23 cellular contexts compared by ENCODE assay signal in genomic region chr17:40848583-40849235, GRCh38. TPM values are rescaled to one million over a fixed set of nuclear protein-coding genes. Genes with fewer than 3 reads are reported as not detected.
"Had no signal": no experiment of that assay in that cellular context is flagged by ENCODE, and none has a peak within 500 bp of the region (broad histone marks: within the 10 kb centered on the region; RNA-seq: fewer than 3 reads in every experiment).

No MANE protein-coding gene starts in this region.

- H2AFZ ChIP-seq: hepatocyte, neural progenitor cell had no signal

- H3K36me3 Mint-ChIP-seq: natural killer cell treated with Interleukin-12 subunit alpha and Interleukin-12 subunit beta and Interleukin-15 and Interleukin-18, amount 100 ng/mL, for 72 hours; neural progenitor cell had no signal

- H3K27me3 ChIP-seq: hepatocyte, ovary, right atrium auricular region, thyroid gland, upper lobe of right lung, vagina had no signal

- H3K4me2 ChIP-seq: hepatocyte, neural progenitor cell had no signal

- H3K4me3 ChIP-seq: hepatocyte, left ventricle myocardium inferior, lower lobe of right lung, neural progenitor cell, ovary, right atrium auricular region, thyroid gland, upper lobe of right lung, vagina had no signal

- H3K4me1 ChIP-seq: left ventricle myocardium inferior, lower lobe of right lung, right atrium auricular region, thyroid gland, upper lobe of right lung had no signal

- ATAC-seq: effector memory CD8-positive, alpha-beta T cell; left cardiac atrium; lower lobe of right lung; natural killer cell treated with Interleukin-12 subunit alpha and Interleukin-12 subunit beta and Interleukin-15 and Interleukin-18, amount 100 ng/mL, for 72 hours; upper lobe of right lung had no signal

- DNase-seq: effector memory CD8-positive, alpha-beta T cell; erythroblast; foreskin melanocyte; head of caudate nucleus; kidney; left cardiac atrium; left ventricle myocardium inferior; lower lobe of right lung; mesenchymal stem cell; midbrain; nucleus accumbens; ovary; small intestine; stimulated activated CD4-positive, alpha-beta T cell treated with anti-CD3 and anti-CD28 coated beads, Interleukin-12 subunit alpha, Interleukin-12 subunit beta, amount 100 ng/mL, for 4 hours; stimulated activated naive CD4-positive, alpha-beta T cell treated with Interleukin-2 at 50 U/mL for 16 hours; thyroid gland; upper lobe of right lung had no signal

- H3K36me3 ChIP-seq: left ventricle myocardium inferior, lower lobe of right lung, neural progenitor cell, ovary, right atrium auricular region, thyroid gland, upper lobe of right lung, vagina had no signal

- H3K9ac ChIP-seq: neural progenitor cell had no signal

- H3K9me3 ChIP-seq: left ventricle myocardium inferior, lower lobe of right lung, ovary, right atrium auricular region, thyroid gland, upper lobe of right lung, vagina had no signal

- H3K27ac Mint-ChIP-seq: effector memory CD8-positive, alpha-beta T cell; natural killer cell treated with Interleukin-12 subunit alpha and Interleukin-12 subunit beta and Interleukin-15 and Interleukin-18, amount 100 ng/mL, for 72 hours; neural progenitor cell had no signal

- H3K4me1 Mint-ChIP-seq: neural progenitor cell had no signal

- H3K79me2 ChIP-seq: hepatocyte had no signal

- H3K9me3 Mint-ChIP-seq: effector memory CD8-positive, alpha-beta T cell; natural killer cell treated with Interleukin-12 subunit alpha and Interleukin-12 subunit beta and Interleukin-15 and Interleukin-18, amount 100 ng/mL, for 72 hours; neural progenitor cell had no signal

- H3K27ac ChIP-seq: hepatocyte, left ventricle myocardium inferior, lower lobe of right lung, neural progenitor cell, ovary, right atrium auricular region, thyroid gland, upper lobe of right lung, vagina had no signal

- H3K4me3 Mint-ChIP-seq: effector memory CD8-positive, alpha-beta T cell; natural killer cell treated with Interleukin-12 subunit alpha and Interleukin-12 subunit beta and Interleukin-15 and Interleukin-18, amount 100 ng/mL, for 72 hours; neural progenitor cell had no signal

RNA-seq across cellular contexts. Expression of gene KRT12, which starts 18.3 kb away (rescaled TPM):
- total RNA-seq: hepatocyte; kidney; left cardiac atrium; left ventricle myocardium inferior; lower lobe of right lung; natural killer cell treated with Interleukin-12 subunit alpha and Interleukin-12 subunit beta and Interleukin-15 and Interleukin-18, amount 100 ng/mL, for 72 hours; ovary; posterior vena cava; right atrium auricular region; thyroid gland; upper lobe of right lung; vagina had no signal

RNA-seq across cellular contexts. Expression of gene KRT20, which starts 36.3 kb away (rescaled TPM):
- total RNA-seq: kidney; left cardiac atrium; left ventricle myocardium inferior; lower lobe of right lung; natural killer cell treated with Interleukin-12 subunit alpha and Interleukin-12 subunit beta and Interleukin-15 and Interleukin-18, amount 100 ng/mL, for 72 hours; posterior vena cava; right atrium auricular region; thyroid gland; upper lobe of right lung; vagina had no signal

RNA-seq across cellular contexts. Expression of gene KRT28, which starts 49.0 kb away (rescaled TPM):
- total RNA-seq: hepatocyte; kidney; left cardiac atrium; left ventricle myocardium inferior; lower lobe of right lung; natural killer cell treated with Interleukin-12 subunit alpha and Interleukin-12 subunit beta and Interleukin-15 and Interleukin-18, amount 100 ng/mL, for 72 hours; ovary; posterior vena cava; right atrium auricular region; thyroid gland; upper lobe of right lung; vagina had no signal
